In genomic region chr1:27097484-27097917, GRCh38 we compare ENCODE assay signal across 8 cellular contexts. TPM values are rescaled to one million over a fixed set of nuclear protein-coding genes. Genes with fewer than 3 reads are reported as not detected.
DNase-seq lines count a peak whose midpoint lies in the region; ATAC-seq and TF ChIP-seq lines count a peak whose summit lies in the region.

No MANE protein-coding gene starts in this region.

- TF ChIP-seq CTCF in GM12873 (IDR thresholded peaks at IDR 0.05; ENCODE audit: insufficient read depth, low read depth, low read length, missing control alignments) (peak; percentile 96), brain (conservative IDR thresholded peaks at IDR 0.05) (peak; percentile 98)

- H3K27ac Mint-ChIP-seq in brain, result peak overlapping the region; percentile 66 to 90 (median 80)

- peaks cover 35% of the 10 kb centered on the region for H3K4me1 Mint-ChIP-seq in brain

- H3K36me3 Mint-ChIP-seq in brain, result no peaks in the 10 kb centered on the region

- no peak for ATAC-seq in HG02884 (IDR thresholded peaks at IDR 0.05; ENCODE audit: unreplicated experiment)

- H3K9me3 Mint-ChIP-seq in brain, result peaks cover 0 to 4% (median 0%) of the 10 kb centered on the region in 5 experiments

- peak; percentile 76 for DNase-seq in 8988T
- DNase-seq in NCI-H2029 treated with DMSO at 0.1 percent for 48 hours (lab: John Stamatoyannopoulos, UW), result peak; percentile 20
- DNase-seq in UCSD-AML1 (lab: John Stamatoyannopoulos, UW; ENCODE audit: unreplicated experiment), result peak; percentile 76
- DNase-seq in inferior parietal cortex (ENCODE audit: extremely low spot score), result peak; percentile 87
- peak; percentile 32 to 58 (median 56) for DNase-seq in stimulated activated CD4-positive, alpha-beta T cell treated with anti-CD3 and anti-CD28 coated beads, Interleukin-1b, Interleukin-23, amount 100 ng/mL, for 24 hours (ENCODE audit: low read depth in 4 of 4, low spot score in 1 of 4)

- no peak overlapping the region for H3K4me3 Mint-ChIP-seq in brain

- H3K27me3 Mint-ChIP-seq in brain, result no peaks in the 10 kb centered on the region

RNA-seq across cellular contexts. Expression of gene SLC9A1, which starts 57.4 kb away (rescaled TPM):
- 31.8 TPM for polyA plus RNA-seq in brain (ENCODE audit: insufficient read depth, low read depth, low replicate concordance)

Comparison
In these comparisons a context has a peak if more than half of its experiments do, and no peak if none do; other contexts are left out.
1. DNase-seq: peak in every context shown above with its lines; median percentile 87 in inferior parietal cortex; 76 in 8988T; 76 in UCSD-AML1; 56 in stimulated activated CD4-positive, alpha-beta T cell treated with anti-CD3 and anti-CD28 coated beads, Interleukin-1b, Interleukin-23, amount 100 ng/mL, for 24 hours; 20 in NCI-H2029 treated with DMSO at 0.1 percent for 48 hours.